Comparison of ENCODE assay signal across 7 cellular contexts in the genomic region with DNA sequence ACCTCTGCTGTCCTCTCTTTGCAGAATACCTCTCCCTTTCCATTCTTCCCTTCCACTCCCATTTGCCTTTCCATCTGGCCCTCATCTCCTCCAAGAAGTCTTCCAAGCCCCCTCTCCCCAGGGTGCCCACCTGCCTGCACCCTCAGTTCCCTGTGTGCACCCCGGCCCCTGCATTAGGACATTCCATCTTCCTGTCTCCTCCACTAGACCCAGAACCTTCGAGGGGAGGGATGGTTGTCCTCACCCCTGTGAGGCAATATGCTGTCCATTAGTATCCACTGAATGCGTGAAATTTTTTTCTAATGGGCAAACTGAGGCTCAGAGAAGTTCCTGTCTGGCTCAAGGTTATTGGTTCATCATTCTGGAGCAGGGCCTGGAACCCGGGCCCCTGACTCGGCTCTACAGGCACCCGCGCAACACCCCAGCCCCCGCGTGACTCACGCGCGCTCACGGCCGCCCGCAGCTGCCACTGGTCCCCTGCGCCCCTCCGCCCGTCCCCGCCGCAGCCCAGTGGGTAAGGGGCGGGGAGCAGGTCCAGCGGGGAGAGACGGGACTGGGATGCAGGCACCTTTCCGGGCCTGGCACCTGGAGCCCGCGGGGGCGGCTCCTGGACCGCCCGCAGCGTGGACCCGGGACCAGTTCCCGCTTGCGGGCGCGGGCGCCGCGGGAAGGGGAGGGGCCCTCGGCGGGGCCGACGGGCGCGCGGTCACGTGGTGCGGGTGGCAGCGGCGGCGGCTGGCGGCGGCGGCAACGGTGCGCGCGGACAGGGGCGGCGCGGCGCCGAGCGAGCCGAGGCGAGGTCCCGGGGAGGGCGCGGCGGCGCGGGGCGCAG. TPM values are rescaled to one million over a fixed set of nuclear protein-coding genes. Genes with fewer than 3 reads are reported as not detected.
DNase-seq lines count a peak whose midpoint lies in the region; ATAC-seq, FAIRE-seq and TF ChIP-seq lines count a peak whose summit lies in the region.

No MANE protein-coding gene starts in this region.

- H3K4me1 Mint-ChIP-seq in glutamatergic neuron (ENCODE audit: low read depth, unreplicated experiment): peaks cover 14% of the 10 kb centered on the region

- ATAC-seq in HG03460 (IDR thresholded peaks at IDR 0.05; ENCODE audit: unreplicated experiment): no peak

- peak overlapping the region; percentile 60 for H3K27ac Mint-ChIP-seq in glutamatergic neuron (ENCODE audit: unreplicated experiment)

- H3K4me1 ChIP-seq in prostate gland (replicated peaks): no peaks in the 10 kb centered on the region

- no peak for FAIRE-seq in GM12892 (lab: Jason Lieb, UNC)

- H3K9me3 Mint-ChIP-seq in glutamatergic neuron (ENCODE audit: unreplicated experiment): peaks cover 4% of the 10 kb centered on the region

- H3K27ac ChIP-seq in prostate gland: no peak overlapping the region

- 2% methylated on average over 50 of the region's 72 CpGs for WGBS in prostate gland

- DNase-seq in GM12892 (ENCODE audit: insufficient read length) (peak; percentile 58), NCI-H774 (lab: John Stamatoyannopoulos, UW) (peak; percentile 13), glutamatergic neuron (peak; percentile 64), prostate gland (ENCODE audit: low spot score) (peak; percentile 46), amniotic stem cell (lab: John Stamatoyannopoulos, UW) (no peak)
- DNase-seq in activated effector memory CD4-positive, alpha-beta T cell treated with anti-CD3 and anti-CD28 coated beads, Interleukin-2, amount 50 U/mL, for 16 hours: peak; percentile 83

- no peak for TF ChIP-seq POLR2A in GM12892 (IDR thresholded peaks at IDR 0.05; ENCODE audit: low read depth, low read length)
- no peak for TF ChIP-seq POLR2A in prostate gland (IDR thresholded peaks at IDR 0.05)

- peaks cover 5% of the 10 kb centered on the region for H3K36me3 Mint-ChIP-seq in glutamatergic neuron (ENCODE audit: unreplicated experiment)

- TF ChIP-seq CTCF in glutamatergic neuron (IDR thresholded peaks at IDR 0.05; ENCODE audit: partially characterized antibody, unreplicated experiment) (no peak), prostate gland (IDR thresholded peaks at IDR 0.05) (no peak)

- peak overlapping the region; percentile 62 for H3K4me3 Mint-ChIP-seq in glutamatergic neuron (ENCODE audit: unreplicated experiment)

- peaks cover 20% of the 10 kb centered on the region for H3K27me3 Mint-ChIP-seq in glutamatergic neuron (ENCODE audit: unreplicated experiment)

- H3K4me3 ChIP-seq in prostate gland: peak overlapping the region; percentile 33 to 46

- no peaks in the 10 kb centered on the region for H3K27me3 ChIP-seq in prostate gland (replicated peaks; ENCODE audit: insufficient read depth)

- intact Hi-C loops in prostate gland (cut with DNase I): no loop called here

- no peaks in the 10 kb centered on the region for H3K9me3 ChIP-seq in prostate gland

- H3K36me3 ChIP-seq in prostate gland: no peaks in the 10 kb centered on the region

RNA-seq across cellular contexts. Expression of gene SEPTIN3, which starts 7.0 kb away (rescaled TPM):
- 1.9 TPM for polyA plus RNA-seq in GM12892 (2012; ENCODE audit: missing spikeins)
- total RNA-seq in glutamatergic neuron (ENCODE audit: unreplicated experiment): 216 TPM
- 1 to 10 TPM in 1 of 2 donors, under 1 TPM in 1; 0.46 to 2.3 TPM for total RNA-seq in prostate gland

RNA-seq across cellular contexts. Expression of gene WBP2NL, which starts 22.3 kb away (rescaled TPM):
- polyA plus RNA-seq in GM12892 (2012; ENCODE audit: missing spikeins): 1.6 TPM
- total RNA-seq in glutamatergic neuron (ENCODE audit: unreplicated experiment) (not detected), prostate gland (10 to 100 TPM in 1 of 2 donors, 1 to 10 TPM in 1; 1.6 to 12.7 TPM)

RNA-seq across cellular contexts. Expression of gene CENPM, which starts 29.3 kb away (rescaled TPM):
- polyA plus RNA-seq in GM12892 (2012; ENCODE audit: missing spikeins): 31.4 TPM
- total RNA-seq in glutamatergic neuron (ENCODE audit: unreplicated experiment) (3.4 TPM), prostate gland (10 to 100 TPM; 10.3 to 10.8 TPM)

RNA-seq across cellular contexts. Expression of gene TNFRSF13C, which starts 49.7 kb away (rescaled TPM):
- polyA plus RNA-seq in GM12892 (2012; ENCODE audit: missing spikeins): 57.8 TPM
- total RNA-seq in glutamatergic neuron (ENCODE audit: unreplicated experiment) (0.37 TPM), prostate gland (under 1 TPM; 0.17 to 0.36 TPM)

Comparison
In these comparisons a context has a peak if more than half of its experiments do, and no peak if none do; other contexts are left out.
1. RNA of gene SEPTIN3, which starts 7.0 kb away (total RNA-seq): 216 TPM in glutamatergic neuron (single experiment); 0.46 to 2.3 TPM in prostate gland; every median in the first group is over 10 times any median in the second.